Comparison of ENCODE assay signal across 27 cellular contexts in the genomic region with DNA sequence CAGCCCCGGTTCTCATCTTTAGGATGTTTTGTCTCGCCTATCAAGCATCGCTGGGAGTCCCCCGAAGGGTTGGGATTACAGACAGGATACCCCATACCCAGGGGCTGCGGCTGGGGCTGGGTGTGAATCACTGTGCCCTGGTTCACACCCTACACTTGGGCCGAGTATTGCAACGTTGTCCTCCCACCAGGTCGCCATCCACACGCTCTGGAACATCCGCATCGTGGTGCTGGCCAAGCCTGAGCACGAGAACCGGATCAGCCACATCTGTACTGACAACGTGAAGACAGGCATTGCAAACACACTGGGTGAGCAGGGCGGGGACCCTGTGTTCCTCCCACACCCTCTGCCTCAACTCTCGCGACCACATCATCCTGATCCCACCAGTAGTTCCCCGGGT.
A peak's percentile ranks its signal among the peaks of the same experiment; 100 is the strongest.
DNase-seq lines count a peak whose midpoint lies in the region; ATAC-seq, FAIRE-seq and TF ChIP-seq lines count a peak whose summit lies in the region.
"Had no signal": no experiment of that assay in that cellular context is flagged by ENCODE, and none has a peak within 500 bp of the region (broad histone marks: within the 10 kb centered on the region; RNA-seq: fewer than 3 reads in every experiment).

No MANE protein-coding gene starts in this region.

- intact Hi-C loops in activated CD8-positive, alpha-beta T cell treated with anti-CD3 and anti-CD28 coated beads for 36 hours (cut with micrococcal nuclease) = no loop called here
- intact Hi-C loops in vagina (cut with DNase I) = no loop called here
- intact Hi-C loops in kidney (cut with DNase I) = no loop called here

- no peaks in the 10 kb centered on the region for H3K36me3 ChIP-seq in vagina
- H3K36me3 ChIP-seq in kidney (ENCODE audit: control insufficient read depth in 1 of 2, insufficient read depth in 2 of 2, low read length in 2 of 2) = no peaks in the 10 kb centered on the region
- H3K36me3 ChIP-seq: HAP-1 had no signal

- TF ChIP-seq POLR2A in vagina (IDR thresholded peaks at IDR 0.05) = no peak

- CTCF ChIA-PET in activated CD8-positive, alpha-beta T cell treated with anti-CD3 and anti-CD28 coated beads, Interleukin-2, amount 10 ng/mL, durations not matched to agents 7 days and 5 days (lab: Charles Lee) = no interaction called here
- CTCF ChIA-PET in activated CD8-positive, alpha-beta T cell treated with anti-CD3 and anti-CD28 coated beads for 36 hours (lab: Charles Lee) = interaction anchor here (0.9 kb wide), 1 partner anchor 109 kb away, joined by 3 read pairs; no protein-coding TSS in a partner anchor

- peak overlapping the region; percentile 37 for H3K27ac Mint-ChIP-seq in activated CD8-positive, alpha-beta T cell treated with anti-CD3 and anti-CD28 coated beads, Interleukin-2, amount 10 ng/mL, durations not matched to agents 7 days and 5 days
- H3K27ac Mint-ChIP-seq in activated CD8-positive, alpha-beta T cell treated with anti-CD3 and anti-CD28 coated beads for 36 hours = no peak overlapping the region
- H3K27ac Mint-ChIP-seq in stimulated activated naive B cell treated with anti-CD40 and anti-IgM and Interleukin-4, amounts not matched to agents 10 μg/mL and 1 μg/mL and 100 μg/mL, for 72 hours = peak overlapping the region; percentile 63

- H3K9me3 ChIP-seq in vagina (no peaks in the 10 kb centered on the region), kidney (ENCODE audit: control insufficient read depth in 1 of 2, low read length in 2 of 2) (no peaks in the 10 kb centered on the region)
- H3K9me3 ChIP-seq: esophagus muscularis mucosa, HAP-1, left lung, stomach, tibial nerve had no signal

- H3K4me3 Mint-ChIP-seq in activated CD8-positive, alpha-beta T cell treated with anti-CD3 and anti-CD28 coated beads, Interleukin-2, amount 10 ng/mL, durations not matched to agents 7 days and 5 days = no peak overlapping the region
- no peak overlapping the region for H3K4me3 Mint-ChIP-seq in activated CD8-positive, alpha-beta T cell treated with anti-CD3 and anti-CD28 coated beads for 36 hours
- no peak overlapping the region for H3K4me3 Mint-ChIP-seq in stimulated activated naive B cell treated with anti-CD40 and anti-IgM and Interleukin-4, amounts not matched to agents 10 μg/mL and 1 μg/mL and 100 μg/mL, for 72 hours
- H3K4me3 Mint-ChIP-seq: naive thymus-derived CD8-positive, alpha-beta T cell had no signal

- no peaks in the 10 kb centered on the region for H3K9me3 Mint-ChIP-seq in activated CD8-positive, alpha-beta T cell treated with anti-CD3 and anti-CD28 coated beads, Interleukin-2, amount 10 ng/mL, durations not matched to agents 7 days and 5 days (ENCODE audit: insufficient read depth)
- H3K9me3 Mint-ChIP-seq in activated CD8-positive, alpha-beta T cell treated with anti-CD3 and anti-CD28 coated beads for 36 hours = no peaks in the 10 kb centered on the region
- H3K9me3 Mint-ChIP-seq in stimulated activated naive B cell treated with anti-CD40 and anti-IgM and Interleukin-4, amounts not matched to agents 10 μg/mL and 1 μg/mL and 100 μg/mL, for 72 hours = no peaks in the 10 kb centered on the region
- H3K9me3 Mint-ChIP-seq: naive thymus-derived CD8-positive, alpha-beta T cell had no signal

- DNase-seq in activated CD8-positive, alpha-beta T cell treated with anti-CD3 and anti-CD28 coated beads, Interleukin-2, amount 10 ng/mL, durations not matched to agents 7 days and 5 days = no peak
- DNase-seq in activated CD8-positive, alpha-beta T cell treated with anti-CD3 and anti-CD28 coated beads for 36 hours = no peak
- DNase-seq in HL-60 (ENCODE audit: low read depth in 1 of 2, low spot score in 1 of 2) (no peak), choroid plexus epithelial cell (ENCODE audit: low read depth) (peak; percentile 21), vagina (ENCODE audit: extremely low spot score in 2 of 2) (no peak), kidney (no peak), SW480 (ENCODE audit: low spot score) (no peak)
- no peak for DNase-seq in stimulated activated naive B cell treated with anti-CD40 and anti-IgM and Interleukin-4, amounts not matched to agents 10 μg/mL and 1 μg/mL and 100 μg/mL, for 72 hours
- DNase-seq: activated naive CD4-positive, alpha-beta T cell treated with Interleukin-2 at 50 U/mL for 16 hours; activated T-cell treated with anti-CD3 and anti-CD28 coated beads, Interleukin-2, amount 50 U/mL, for 48 hours; foreskin melanocyte; hypothalamus; Kasumi-1; left lung; midbrain; naive thymus-derived CD8-positive, alpha-beta T cell; NCI-H1092 treated with DMSO at 0.1 percent for 48 hours; NCI-H187 treated with DMSO at 0.1 percent for 48 hours; NCI-H2227 treated with DMSO at 0.1 percent for 48 hours; NCI-H774; posterior cingulate gyrus; RPMI8226; stomach had no signal

- H3K4me1 Mint-ChIP-seq in activated CD8-positive, alpha-beta T cell treated with anti-CD3 and anti-CD28 coated beads, Interleukin-2, amount 10 ng/mL, durations not matched to agents 7 days and 5 days (ENCODE audit: low read depth) = peaks cover 9% of the 10 kb centered on the region
- H3K4me1 Mint-ChIP-seq in activated CD8-positive, alpha-beta T cell treated with anti-CD3 and anti-CD28 coated beads for 36 hours (ENCODE audit: low read depth) = peaks cover 5% of the 10 kb centered on the region
- H3K4me1 Mint-ChIP-seq in stimulated activated naive B cell treated with anti-CD40 and anti-IgM and Interleukin-4, amounts not matched to agents 10 μg/mL and 1 μg/mL and 100 μg/mL, for 72 hours = peaks cover 2 to 8% of the 10 kb centered on the region in 2 donors

- H3K4me3 ChIP-seq in HL-60 (replicated peaks; ENCODE audit: insufficient read depth, low read length) (no peak overlapping the region), choroid plexus epithelial cell (ENCODE audit: low read depth, low read length) (no peak overlapping the region), vagina (no peak overlapping the region), kidney (ENCODE audit: low read length in 2 of 2) (no peak overlapping the region)
- H3K4me3 ChIP-seq: coronary artery, esophagus muscularis mucosa, HAP-1, left lung, stomach, tibial nerve had no signal

- H3K27me3 ChIP-seq in HL-60 (ENCODE audit: insufficient read depth, poor library complexity, severe bottlenecking) (no peaks in the 10 kb centered on the region), vagina (no peaks in the 10 kb centered on the region)
- H3K27me3 ChIP-seq: left lung, tibial nerve had no signal

- no peak for ATAC-seq in activated CD8-positive, alpha-beta T cell treated with anti-CD3 and anti-CD28 coated beads, Interleukin-2, amount 10 ng/mL, durations not matched to agents 7 days and 5 days
- no peak for ATAC-seq in activated CD8-positive, alpha-beta T cell treated with anti-CD3 and anti-CD28 coated beads for 36 hours
- ATAC-seq in stimulated activated naive B cell treated with anti-CD40 and anti-IgM and Interleukin-4, amounts not matched to agents 10 μg/mL and 1 μg/mL and 100 μg/mL, for 72 hours (replicated peaks) = no peak
- ATAC-seq: left lung; naive thymus-derived CD8-positive, alpha-beta T cell had no signal

- H3K36me3 Mint-ChIP-seq in activated CD8-positive, alpha-beta T cell treated with anti-CD3 and anti-CD28 coated beads, Interleukin-2, amount 10 ng/mL, durations not matched to agents 7 days and 5 days (ENCODE audit: low read depth) = peaks cover 50% of the 10 kb centered on the region
- peaks cover 16% of the 10 kb centered on the region for H3K36me3 Mint-ChIP-seq in activated CD8-positive, alpha-beta T cell treated with anti-CD3 and anti-CD28 coated beads for 36 hours (ENCODE audit: low read depth)
- peaks cover 34 to 50% of the 10 kb centered on the region in 2 donors for H3K36me3 Mint-ChIP-seq in stimulated activated naive B cell treated with anti-CD40 and anti-IgM and Interleukin-4, amounts not matched to agents 10 μg/mL and 1 μg/mL and 100 μg/mL, for 72 hours

- H3K27me3 Mint-ChIP-seq in activated CD8-positive, alpha-beta T cell treated with anti-CD3 and anti-CD28 coated beads, Interleukin-2, amount 10 ng/mL, durations not matched to agents 7 days and 5 days (ENCODE audit: low read depth) = no peaks in the 10 kb centered on the region
- no peaks in the 10 kb centered on the region for H3K27me3 Mint-ChIP-seq in activated CD8-positive, alpha-beta T cell treated with anti-CD3 and anti-CD28 coated beads for 36 hours
- no peaks in the 10 kb centered on the region for H3K27me3 Mint-ChIP-seq in stimulated activated naive B cell treated with anti-CD40 and anti-IgM and Interleukin-4, amounts not matched to agents 10 μg/mL and 1 μg/mL and 100 μg/mL, for 72 hours
- H3K27me3 Mint-ChIP-seq: naive thymus-derived CD8-positive, alpha-beta T cell had no signal

- FAIRE-seq in kidney (lab: Jason Lieb, UNC) = no peak

- H3K4me1 ChIP-seq in vagina (peaks cover 13% of the 10 kb centered on the region), kidney (ENCODE audit: control insufficient read depth in 1 of 2, insufficient read depth in 1 of 2, low read depth in 1 of 2, low read length in 2 of 2) (peaks cover 0 to 3% of the 10 kb centered on the region in 2 donors)
- H3K4me1 ChIP-seq: HAP-1 had no signal

- H3K27ac ChIP-seq in HL-60 (replicated peaks) = peak overlapping the region; percentile 96
- no peak overlapping the region for H3K27ac ChIP-seq in vagina
- no peak overlapping the region for H3K27ac ChIP-seq in kidney (ENCODE audit: low read depth in 2 of 2, low read length in 2 of 2)
- H3K27ac ChIP-seq: esophagus muscularis mucosa had no signal

- POLR2A ChIA-PET in activated CD8-positive, alpha-beta T cell treated with anti-CD3 and anti-CD28 coated beads, Interleukin-2, amount 10 ng/mL, durations not matched to agents 7 days and 5 days (lab: Charles Lee) = no interaction called here
- POLR2A ChIA-PET in activated CD8-positive, alpha-beta T cell treated with anti-CD3 and anti-CD28 coated beads for 36 hours (lab: Charles Lee) = no interaction called here

- no peak overlapping the region for H3K9ac ChIP-seq in kidney (ENCODE audit: low read length in 2 of 2)

- no peak for TF ChIP-seq CTCF in activated CD8-positive, alpha-beta T cell treated with anti-CD3 and anti-CD28 coated beads for 36 hours (IDR thresholded peaks at IDR 0.05)
- TF ChIP-seq CTCF in HL-60 (IDR thresholded peaks at IDR 0.05; ENCODE audit: insufficient read depth, low read length) (no peak), choroid plexus epithelial cell (conservative IDR thresholded peaks at IDR 0.05; ENCODE audit: low read depth, low read length) (no peak), vagina (IDR thresholded peaks at IDR 0.05) (no peak), kidney (IDR thresholded peaks at IDR 0.05; ENCODE audit: borderline replicate concordance, extremely low read depth, insufficient read depth) (no peak)
